ENCODE assay signal across 10 cellular contexts in the genomic region with DNA sequence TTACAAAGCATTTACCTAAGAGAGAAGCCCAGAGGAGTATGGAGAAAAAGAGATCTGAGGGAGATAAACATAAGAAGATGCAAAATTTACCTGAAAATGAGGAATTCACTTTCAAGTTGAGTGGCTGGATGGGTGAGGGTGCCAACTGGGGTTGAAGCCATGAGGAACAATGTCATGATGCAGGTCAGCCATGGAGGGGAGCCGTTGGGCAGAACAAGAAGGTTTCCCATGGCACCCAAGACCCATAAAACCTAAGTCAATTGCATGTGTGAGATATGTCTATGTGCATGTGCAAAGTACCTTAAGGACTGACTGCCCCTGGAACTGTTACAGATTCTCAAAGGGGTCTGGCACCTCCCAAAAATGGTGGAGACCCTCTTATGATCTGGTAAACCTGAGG. TPM values are rescaled to one million over a fixed set of nuclear protein-coding genes. Genes with fewer than 3 reads are reported as not detected.
DNase-seq lines count a peak whose midpoint lies in the region; FAIRE-seq and TF ChIP-seq lines count a peak whose summit lies in the region.
"Had no signal": no experiment of that assay in that cellular context is flagged by ENCODE, and none has a peak within 500 bp of the region (broad histone marks: within the 10 kb centered on the region; RNA-seq: fewer than 3 reads in every experiment).

No MANE protein-coding gene starts in this region.

- H3K27me3 ChIP-seq in bronchial epithelial cell (ENCODE audit: control insufficient read depth, insufficient read depth, low read length) (no peaks in the 10 kb centered on the region), kidney epithelial cell (ENCODE audit: control insufficient read depth, insufficient read depth, low read length) (no peaks in the 10 kb centered on the region)

- H3K4me3 ChIP-seq in AG09309 (ENCODE audit: control insufficient read depth, low read depth, low read length) = no peak overlapping the region
- no peak overlapping the region for H3K4me3 ChIP-seq in bronchial epithelial cell (ENCODE audit: low read depth, low read length)
- H3K4me3 ChIP-seq in kidney epithelial cell (ENCODE audit: low read depth, low read length) = no peak overlapping the region

- TF ChIP-seq CTCF in AG09309 (IDR thresholded peaks at IDR 0.05; ENCODE audit: control insufficient read depth, insufficient read depth, low read depth, low read length, missing control alignments) (peak; percentile 37), bronchial epithelial cell (IDR thresholded peaks at IDR 0.05; ENCODE audit: insufficient read depth, low read length, severe bottlenecking) (peak; percentile 36), kidney epithelial cell (IDR thresholded peaks at IDR 0.05; ENCODE audit: insufficient read depth, low read length, poor library complexity, severe bottlenecking) (peak; percentile 44)

- DNase-seq in AG09309 (ENCODE audit: low read depth) (no peak), LHCN-M2 (ENCODE audit: low read depth) (peak; percentile 8), bronchial epithelial cell (ENCODE audit: low read depth) (peak; percentile 20), kidney epithelial cell (ENCODE audit: low read depth) (no peak), islet precursor cell (no peak), RPMI8226 (no peak), KG1 (lab: John Stamatoyannopoulos, UW) (no peak), NCI-H2196 treated with DMSO at 0.1 percent for 48 hours (lab: John Stamatoyannopoulos, UW; ENCODE audit: unreplicated experiment) (no peak)
- DNase-seq: CD4-positive, alpha-beta T cell; effector memory CD8-positive, alpha-beta T cell had no signal

- no peaks in the 10 kb centered on the region for H3K36me3 ChIP-seq in bronchial epithelial cell (ENCODE audit: control insufficient read depth, insufficient read depth, low read length)
- H3K36me3 ChIP-seq in kidney epithelial cell (ENCODE audit: control insufficient read depth, insufficient read depth, low read length) = no peaks in the 10 kb centered on the region

- FAIRE-seq in bronchial epithelial cell (lab: Jason Lieb, UNC) = no peak

RNA-seq across cellular contexts. Expression of a gene that starts 46.6 kb away (rescaled TPM):
- total RNA-seq in LHCN-M2 (2014; rRNA removed) (16.6 and 17.6 TPM in 2 replicates), bronchial epithelial cell (4.5 and 5.6 TPM in 2 replicates), kidney epithelial cell (13.3 and 17.6 TPM in 2 replicates)
- 4.1 TPM for polyA plus RNA-seq in LHCN-M2 (2012)
- total RNA-seq: CD4-positive, alpha-beta T cell had no signal

Comparison
In these comparisons a context has a peak if more than half of its experiments do, and no peak if none do; other contexts are left out.
1. DNase-seq: peak in LHCN-M2 (single experiment) and bronchial epithelial cell (single experiment); none in AG09309 (single experiment), kidney epithelial cell (single experiment), islet precursor cell (single experiment), RPMI8226 (single experiment), KG1 (single experiment) and NCI-H2196 treated with DMSO at 0.1 percent for 48 hours (single experiment).
2. Peak in every context shown above with its lines, with median percentiles within 50 percentile points of each other: CTCF ChIP-seq.